In genomic region chr7:149873074-149873967, GRCh38 we compare ENCODE assay signal across 8 cellular contexts. TPM values are rescaled to one million over a fixed set of nuclear protein-coding genes. Genes with fewer than 3 reads are reported as not detected.
A peak's percentile ranks its signal among the peaks of the same experiment; 100 is the strongest.
DNase-seq lines count a peak whose midpoint lies in the region; ATAC-seq and TF ChIP-seq lines count a peak whose summit lies in the region.

No MANE protein-coding gene starts in this region.

- peaks cover 0 to 18% (median 0%) of the 10 kb centered on the region in 9 donors for H3K36me3 ChIP-seq in heart right ventricle
- H3K36me3 ChIP-seq in transverse colon: no peaks in the 10 kb centered on the region

- H3K27ac ChIP-seq in heart right ventricle (peak overlapping the region; percentile 81 to 97 (median 92)), transverse colon (peak overlapping the region; percentile 85 to 92 (median 90))

- in situ Hi-C loops in transverse colon (cut with MboI; ENCODE audit: low pct_ligation_motif_present in 1 of 4, low pct_unique_long_range_greater_than_20kb in 1 of 4, low sequenced_read_pairs in 3 of 4): no loop called here

- peak; percentile 93 for ATAC-seq in HG02840 (IDR thresholded peaks at IDR 0.05; ENCODE audit: low FRiP score, unreplicated experiment)
- ATAC-seq in T-cell (replicated peaks in 1 of 4): peak; percentile 80 to 81 (median 80)
- peak; percentile 93 to 97 (median 95) for ATAC-seq in heart right ventricle

- H3K4me3 Mint-ChIP-seq in T-cell: peak overlapping the region; percentile 81 to 87 (median 86)

- 0% methylated on average over 84 to 93 of the region's 93 CpGs for WGBS in heart right ventricle, 2 donors
- 0% methylated on average over 11 to 72 of the region's 93 CpGs for WGBS in transverse colon (ENCODE audit: low coverage in 1 of 2), 2 donors

- TF ChIP-seq CTCF in GM12865 (IDR thresholded peaks at IDR 0.05; ENCODE audit: insufficient read depth, low read depth, low read length, missing control alignments): no peak
- no peak for TF ChIP-seq CTCF in heart right ventricle (IDR thresholded peaks at IDR 0.05)
- peak in 1 of 5 experiments; percentile 16 for TF ChIP-seq CTCF in transverse colon (IDR thresholded peaks at IDR 0.05)

- no peak for TF ChIP-seq EP300 in transverse colon (IDR thresholded peaks at IDR 0.05; ENCODE audit: low read depth)

- peaks cover 8 to 56% (median 25%) of the 10 kb centered on the region in 9 donors for H3K4me1 ChIP-seq in heart right ventricle
- peaks cover 6 to 19% (median 17%) of the 10 kb centered on the region in 4 donors for H3K4me1 ChIP-seq in transverse colon

- H3K27ac Mint-ChIP-seq in T-cell: peak overlapping the region; percentile 99

- peak; percentile 11 for TF ChIP-seq POLR2A in transverse colon (IDR thresholded peaks at IDR 0.05)

- peaks cover 68 to 83% (median 80%) of the 10 kb centered on the region in 3 donors for H3K4me1 Mint-ChIP-seq in T-cell

- H3K4me3 ChIP-seq in GM12865 (ENCODE audit: low read depth, low read length) (peak overlapping the region; percentile 60), heart right ventricle (peak overlapping the region; percentile 70 to 95 (median 81)), transverse colon (peak overlapping the region; percentile 53 to 72 (median 68))

- H3K27me3 ChIP-seq in heart right ventricle (no peaks in the 10 kb centered on the region), transverse colon (no peaks in the 10 kb centered on the region)

- peak; percentile 97 for DNase-seq in GM12865 (ENCODE audit: low read depth)
- DNase-seq in NCI-H1436 (lab: John Stamatoyannopoulos, UW): peak; percentile 92
- DNase-seq in T-cell: peak; percentile 75 to 91 (median 83)
- peak; percentile 82 for DNase-seq in amniotic epithelial cell (ENCODE audit: low read depth)
- peak; percentile 95 to 97 for DNase-seq in heart right ventricle
- DNase-seq in posterior cingulate gyrus: peak; percentile 94 to 99 (median 97)
- DNase-seq in transverse colon: peak; percentile 96

- no peaks in the 10 kb centered on the region for H3K27me3 Mint-ChIP-seq in T-cell

- H3K9me3 ChIP-seq in heart right ventricle: no peaks in the 10 kb centered on the region
- no peaks in the 10 kb centered on the region for H3K9me3 ChIP-seq in transverse colon

- POLR2A ChIA-PET in T-cell (lab: Charles Lee): no interaction called here

- intact Hi-C loops in heart right ventricle (cut with DNase I) (loop anchor here in 1 of 10 donors (5.0 kb wide), 1 partner anchor 36 kb away; the partner anchor contains the start of gene ZNF862), posterior cingulate gyrus (cut with DNase I) (loop anchor here (1.0 to 10.0 kb wide), 2 partner anchors 35 to 511 kb away; partner anchors contain the start of gene ZNF862), transverse colon (cut with DNase I; ENCODE audit: low total_unique reads) (no loop called here)

- H3K9me3 Mint-ChIP-seq in T-cell: no peaks in the 10 kb centered on the region

- CTCF ChIA-PET in T-cell (lab: Charles Lee): no interaction called here

- peaks cover 6% of the 10 kb centered on the region for H3K36me3 Mint-ChIP-seq in T-cell

RNA-seq across cellular contexts. Expression of gene ATP6V0E2, which starts 0.4 kb away (rescaled TPM):
- total RNA-seq in T-cell: 10 to 100 TPM; 48.5 to 79.4 (median 63.9) TPM
- 100 to 1,000 TPM in 5 of 10 donors, 10 to 100 TPM in 5; 69.2 to 119 (median 96.7) TPM for total RNA-seq in heart right ventricle
- polyA plus RNA-seq in heart right ventricle: 10 to 100 TPM; 27.5 to 46.5 TPM
- 10 to 100 TPM in 3 of 4 donors, 1 to 10 TPM in 1; 1.9 to 56.7 (median 28.4) TPM for total RNA-seq in transverse colon

RNA-seq across cellular contexts. Expression of gene ZNF862, which starts 35.1 kb away (rescaled TPM):
- total RNA-seq in T-cell (10 to 100 TPM; 49.3 to 72.0 (median 63.8) TPM), heart right ventricle (10 to 100 TPM in 6 of 10 donors, 1 to 10 TPM in 4; 7.4 to 13.3 (median 10.5) TPM), transverse colon (10 to 100 TPM; 12.7 to 23.5 (median 17.6) TPM)
- 1 to 10 TPM; 3.9 to 9.6 TPM for polyA plus RNA-seq in heart right ventricle

Comparison
In these comparisons a context has a peak if more than half of its experiments do, and no peak if none do; other contexts are left out.
1. Peak in every context shown above with its lines: DNase-seq, ATAC-seq, H3K4me3 ChIP-seq and H3K27ac ChIP-seq.